Comparison of ENCODE assay signal across 31 cellular contexts in the genomic region with DNA sequence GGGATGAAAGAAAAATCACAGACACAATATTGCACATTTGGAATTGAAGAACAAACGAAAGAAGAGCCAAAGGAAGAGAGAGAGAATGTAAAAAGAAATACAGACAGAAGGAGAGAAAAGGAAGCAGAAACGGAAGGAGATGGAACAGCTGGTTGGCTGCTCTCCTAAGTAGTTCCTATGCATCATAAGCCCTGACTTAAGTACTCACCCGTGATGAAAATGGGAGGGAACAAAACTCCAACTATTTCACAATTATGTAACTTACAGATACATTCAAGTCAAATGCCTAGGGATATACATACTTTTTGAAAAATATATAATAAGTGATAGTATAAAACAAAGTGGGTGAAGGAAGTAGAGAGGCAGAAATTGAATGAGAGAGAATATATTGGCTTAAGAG.
DNase-seq lines count a peak whose midpoint lies in the region; ATAC-seq, FAIRE-seq and TF ChIP-seq lines count a peak whose summit lies in the region.
"Had no signal": no experiment of that assay in that cellular context is flagged by ENCODE, and none has a peak within 500 bp of the region (broad histone marks: within the 10 kb centered on the region; RNA-seq: fewer than 3 reads in every experiment).

No MANE protein-coding gene starts in this region.

- no peaks in the 10 kb centered on the region for H3K9me3 ChIP-seq in astrocyte (ENCODE audit: insufficient read depth, low read depth, low read length)
- H3K9me3 ChIP-seq in osteoblast (ENCODE audit: low read depth, low read length), result no peaks in the 10 kb centered on the region
- H3K9me3 ChIP-seq: breast epithelium, pancreas had no signal

- peaks cover 7% of the 10 kb centered on the region for H3K4me1 Mint-ChIP-seq in astrocyte (ENCODE audit: low read depth, unreplicated experiment)
- H3K4me1 Mint-ChIP-seq: activated naive CD4-positive, alpha-beta T cell treated with anti-CD3 and anti-CD28 coated beads, Interleukin-2, amount 10 ng/mL, durations not matched to agents 7 days and 5 days; activated T-helper 17 cell treated with anti-CD3 and anti-CD28 coated beads, Interleukin-2, amount 50 U/mL, for 72 hours had no signal

- DNase-seq in LHCN-M2 (ENCODE audit: low read depth) (peak; percentile 61), astrocyte (ENCODE audit: low read depth) (no peak), fibroblast of the aortic adventitia (ENCODE audit: low read depth) (peak; percentile 18), osteoblast (ENCODE audit: insufficient read length, low spot score, missing footprints) (no peak), Right ventricle myocardium inferior (ENCODE audit: missing footprints) (no peak), Right ventricle myocardium superior (no peak), retina (no peak), DMS114 treated with DMSO at 0.1 percent for 48 hours (lab: John Stamatoyannopoulos, UW; ENCODE audit: unreplicated experiment) (no peak)
- DNase-seq: activated CD4-positive, alpha-beta T cell treated with anti-CD3 and anti-CD28 coated beads for 4 hours; activated CD8-positive, alpha-beta T cell treated with anti-CD3 and anti-CD28 coated beads, Interleukin-2, amount 10 ng/mL, durations not matched to agents 7 days and 5 days; activated naive CD4-positive, alpha-beta T cell treated with anti-CD3 and anti-CD28 coated beads, Interleukin-2, amount 10 ng/mL, durations not matched to agents 7 days and 5 days; amniotic stem cell; effector CD4-positive, alpha-beta T cell; left colon; NCI-H1092; NCI-H187; NCI-H2171; pancreas; stimulated activated CD4-positive, alpha-beta T cell treated with anti-CD3 and anti-CD28 coated beads, Interleukin-1b, Interleukin-23, amount 100 ng/mL, for 48 hours; stimulated activated naive CD8-positive, alpha-beta T cell treated with anti-CD3 and anti-CD28 coated beads, Interleukin-15, Interleukin-2, amounts not matched to agents 100 U/mL and 50 U/mL, for 24 hours; SW 1271; T1000; WERI-Rb-1 had no signal

- no peaks in the 10 kb centered on the region for H3K27me3 Mint-ChIP-seq in astrocyte (ENCODE audit: low read depth, unreplicated experiment)

- ATAC-seq in Right ventricle myocardium inferior (no peak), Right ventricle myocardium superior (ENCODE audit: poor library complexity) (no peak)
- ATAC-seq: activated CD8-positive, alpha-beta T cell treated with anti-CD3 and anti-CD28 coated beads, Interleukin-2, amount 10 ng/mL, durations not matched to agents 7 days and 5 days; activated T-helper 17 cell treated with anti-CD3 and anti-CD28 coated beads, Interleukin-2, amount 50 U/mL, for 72 hours; left colon; Panc1; pancreas; stimulated activated naive CD8-positive, alpha-beta T cell treated with anti-CD3 and anti-CD28 coated beads, Interleukin-15, Interleukin-2, amounts not matched to agents 100 U/mL and 50 U/mL, for 24 hours had no signal

- intact Hi-C loops in Right ventricle myocardium inferior (cut with DNase I), result no loop called here
- intact Hi-C loops in Right ventricle myocardium superior (cut with DNase I), result no loop called here

- H3K27ac ChIP-seq in astrocyte (ENCODE audit: low read depth, low read length) (no peak overlapping the region), osteoblast (ENCODE audit: low read depth, low read length) (no peak overlapping the region)
- H3K27ac ChIP-seq: BLaER1 treated with 17β-estradiol and CSF1 and Interleukin-3, amounts not matched to agents 10 nM and 100 nM; breast epithelium; hepatocyte; pancreas; WERI-Rb-1 had no signal

- no peak overlapping the region for H3K4me3 Mint-ChIP-seq in astrocyte (ENCODE audit: unreplicated experiment)
- H3K4me3 Mint-ChIP-seq: activated CD8-positive, alpha-beta T cell treated with anti-CD3 and anti-CD28 coated beads, Interleukin-2, amount 10 ng/mL, durations not matched to agents 7 days and 5 days; activated naive CD4-positive, alpha-beta T cell treated with anti-CD3 and anti-CD28 coated beads, Interleukin-2, amount 10 ng/mL, durations not matched to agents 7 days and 5 days; activated T-helper 17 cell treated with anti-CD3 and anti-CD28 coated beads, Interleukin-2, amount 50 U/mL, for 72 hours had no signal

- peaks cover 1% of the 10 kb centered on the region for H3K9me3 Mint-ChIP-seq in astrocyte (ENCODE audit: unreplicated experiment)
- H3K9me3 Mint-ChIP-seq: activated naive CD4-positive, alpha-beta T cell treated with anti-CD3 and anti-CD28 coated beads, Interleukin-2, amount 10 ng/mL, durations not matched to agents 7 days and 5 days; activated T-helper 17 cell treated with anti-CD3 and anti-CD28 coated beads, Interleukin-2, amount 50 U/mL, for 72 hours had no signal

- no peak overlapping the region for H3K9ac ChIP-seq in astrocyte (ENCODE audit: low read length)
- H3K9ac ChIP-seq: BLaER1 treated with 17β-estradiol and CSF1 and Interleukin-3, amounts not matched to agents 10 nM and 100 nM had no signal

- no peaks in the 10 kb centered on the region for H3K79me2 ChIP-seq in astrocyte (ENCODE audit: insufficient read depth, low read length)
- no peaks in the 10 kb centered on the region for H3K79me2 ChIP-seq in osteoblast (ENCODE audit: insufficient read depth, low read length)
- H3K79me2 ChIP-seq: hepatocyte had no signal

- no peaks in the 10 kb centered on the region for H4K20me1 ChIP-seq in astrocyte (ENCODE audit: insufficient read depth, low read length)
- no peaks in the 10 kb centered on the region for H4K20me1 ChIP-seq in osteoblast (ENCODE audit: insufficient read depth, low read length)
- H4K20me1 ChIP-seq: BLaER1 treated with 17β-estradiol and CSF1 and Interleukin-3, amounts not matched to agents 10 nM and 100 nM had no signal

- H3K4me1 ChIP-seq in astrocyte (ENCODE audit: insufficient read depth, low read length) (no peaks in the 10 kb centered on the region), osteoblast (ENCODE audit: insufficient read depth, low read length) (no peaks in the 10 kb centered on the region)
- H3K4me1 ChIP-seq: BLaER1 treated with 17β-estradiol and CSF1 and Interleukin-3, amounts not matched to agents 10 nM and 100 nM; breast epithelium; pancreas had no signal

- peak overlapping the region; percentile 73 for H3K27ac Mint-ChIP-seq in astrocyte (ENCODE audit: unreplicated experiment)
- H3K27ac Mint-ChIP-seq: activated CD8-positive, alpha-beta T cell treated with anti-CD3 and anti-CD28 coated beads, Interleukin-2, amount 10 ng/mL, durations not matched to agents 7 days and 5 days; activated naive CD4-positive, alpha-beta T cell treated with anti-CD3 and anti-CD28 coated beads, Interleukin-2, amount 10 ng/mL, durations not matched to agents 7 days and 5 days; activated T-helper 17 cell treated with anti-CD3 and anti-CD28 coated beads, Interleukin-2, amount 50 U/mL, for 72 hours had no signal

- no peak overlapping the region for H3K4me3 ChIP-seq in astrocyte (ENCODE audit: insufficient read depth, low read depth, low read length)
- no peak overlapping the region for H3K4me3 ChIP-seq in fibroblast of the aortic adventitia (ENCODE audit: low read depth, low read length)
- H3K4me3 ChIP-seq in osteoblast (ENCODE audit: insufficient read depth, low read length), result no peak overlapping the region
- H3K4me3 ChIP-seq: BLaER1 treated with 17β-estradiol and CSF1 and Interleukin-3, amounts not matched to agents 10 nM and 100 nM; breast epithelium; hepatocyte; pancreas had no signal

- FAIRE-seq in astrocyte (lab: Jason Lieb, UNC), result no peak
- FAIRE-seq: colon, frontal cortex, GM12891, pancreas had no signal

- TF ChIP-seq CTCF in astrocyte (IDR thresholded peaks at IDR 0.05; ENCODE audit: insufficient read depth, low read depth, low read length), result no peak
- TF ChIP-seq CTCF in fibroblast of the aortic adventitia (IDR thresholded peaks at IDR 0.05; ENCODE audit: insufficient read depth, low read length), result no peak
- TF ChIP-seq CTCF in osteoblast (IDR thresholded peaks at IDR 0.05; ENCODE audit: extremely low read depth, low read depth, low read length), result no peak

- H3K36me3 ChIP-seq in astrocyte (ENCODE audit: insufficient read depth, low read length), result no peaks in the 10 kb centered on the region
- H3K36me3 ChIP-seq in osteoblast (ENCODE audit: insufficient read depth, low read length), result no peaks in the 10 kb centered on the region
- H3K36me3 ChIP-seq: BLaER1 treated with 17β-estradiol and CSF1 and Interleukin-3, amounts not matched to agents 10 nM and 100 nM; breast epithelium; pancreas had no signal

- H3K27me3 ChIP-seq in astrocyte (ENCODE audit: insufficient read depth, low read length) (no peaks in the 10 kb centered on the region), osteoblast (ENCODE audit: insufficient read depth, low read length) (no peaks in the 10 kb centered on the region)
- H3K27me3 ChIP-seq: BLaER1 treated with 17β-estradiol and CSF1 and Interleukin-3, amounts not matched to agents 10 nM and 100 nM; breast epithelium; hepatocyte; pancreas had no signal

- no peak overlapping the region for H3K4me2 ChIP-seq in astrocyte (ENCODE audit: low read length)
- H3K4me2 ChIP-seq in osteoblast (ENCODE audit: insufficient read depth, low read length), result no peak overlapping the region
- H3K4me2 ChIP-seq: BLaER1 treated with 17β-estradiol and CSF1 and Interleukin-3, amounts not matched to agents 10 nM and 100 nM; hepatocyte had no signal

- H3K36me3 Mint-ChIP-seq in astrocyte (ENCODE audit: low read depth, unreplicated experiment), result peaks cover 7% of the 10 kb centered on the region
- H3K36me3 Mint-ChIP-seq: activated naive CD4-positive, alpha-beta T cell treated with anti-CD3 and anti-CD28 coated beads, Interleukin-2, amount 10 ng/mL, durations not matched to agents 7 days and 5 days had no signal

- no peak overlapping the region for H2AFZ ChIP-seq in astrocyte (ENCODE audit: low read depth, low read length)
- peak overlapping the region; percentile 8 for H2AFZ ChIP-seq in osteoblast (ENCODE audit: low read length)
- H2AFZ ChIP-seq: hepatocyte had no signal

Comparison
In these comparisons a context has a peak if more than half of its experiments do, and no peak if none do; other contexts are left out.
1. DNase-seq: peak in LHCN-M2 (single experiment) and fibroblast of the aortic adventitia (single experiment); none in astrocyte (single experiment), osteoblast (single experiment), Right ventricle myocardium inferior (single experiment), Right ventricle myocardium superior (single experiment), retina (single experiment) and DMS114 treated with DMSO at 0.1 percent for 48 hours (single experiment).